In the genomic region with DNA sequence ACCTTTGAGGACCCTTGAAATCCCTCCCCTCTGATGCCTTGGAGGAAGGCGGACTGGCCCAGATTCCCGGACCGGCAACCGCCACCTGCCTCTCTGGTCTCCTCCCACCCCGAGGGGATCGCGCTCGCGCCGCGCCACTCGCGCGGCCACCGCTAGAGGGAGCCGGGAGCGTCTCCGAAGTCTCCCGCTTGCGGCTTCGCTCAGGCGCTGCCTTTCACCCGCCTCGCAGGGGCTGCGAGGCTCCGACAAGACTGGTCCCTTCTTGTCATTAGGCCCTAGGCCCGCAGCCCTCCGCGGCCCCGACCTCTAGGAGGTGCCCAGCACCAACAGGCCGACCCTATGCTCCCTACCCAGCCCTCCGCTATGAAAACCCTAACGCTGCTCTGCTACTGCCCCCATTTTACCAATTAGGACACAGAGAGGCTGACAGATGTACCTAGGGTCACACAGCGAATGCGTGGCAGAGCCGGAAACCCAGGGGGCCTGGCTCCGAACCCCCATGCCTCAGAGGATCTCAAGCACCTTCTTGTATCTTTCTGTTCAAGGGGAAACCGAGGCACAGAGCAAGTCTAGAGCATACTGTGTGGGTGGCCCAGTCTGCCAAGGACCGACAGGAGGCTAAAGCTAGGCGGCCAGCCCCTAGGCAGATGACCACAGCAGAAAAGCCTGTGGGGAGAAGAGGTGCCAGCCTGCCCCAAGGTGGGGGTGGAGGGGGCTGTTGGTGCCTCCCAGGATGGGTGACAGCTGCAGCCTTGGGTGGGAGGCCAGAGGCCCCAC, we compare ENCODE assay signal across 8 cellular contexts. TPM values are rescaled to one million over a fixed set of nuclear protein-coding genes. Genes with fewer than 3 reads are reported as not detected.
DNase-seq lines count a peak whose midpoint lies in the region; ATAC-seq and TF ChIP-seq lines count a peak whose summit lies in the region.

No MANE protein-coding gene starts in this region.

- peaks cover 0 to 5% (median 3%) of the 10 kb centered on the region in 4 donors for H3K4me1 Mint-ChIP-seq in CD4-positive, alpha-beta memory T cell
- no peaks in the 10 kb centered on the region for H3K4me1 Mint-ChIP-seq in HFFc6 (ENCODE audit: low read depth)
- H3K4me1 Mint-ChIP-seq in activated CD4-positive, alpha-beta memory T cell treated with anti-CD3 and anti-CD28 coated beads, Interleukin-2, amount 10 ng/mL, durations not matched to agents 7 days and 5 days, result peaks cover 3% of the 10 kb centered on the region

- intact Hi-C loops in CD4-positive, alpha-beta memory T cell (cut with micrococcal nuclease), result loop anchor here (1.0 kb wide), 1 partner anchor 33 kb away; no protein-coding TSS in a partner anchor

- CTCF ChIA-PET in CD4-positive, alpha-beta memory T cell (lab: Charles Lee; ENCODE audit: partially characterized antibody), result interaction anchor here (1.0 to 1.6 kb wide), 4 partner anchors 25 to 57 kb away, joined by 3 to 7 read pairs (median 4); no protein-coding TSS in a partner anchor
- CTCF ChIA-PET in activated CD4-positive, alpha-beta memory T cell treated with anti-CD3 and anti-CD28 coated beads, Interleukin-2, amount 10 ng/mL, durations not matched to agents 7 days and 5 days (lab: Charles Lee), result interaction anchor here (1.6 to 2.2 kb wide), 2 partner anchors 8 to 36 kb away, joined by 5 to 13 read pairs; no protein-coding TSS in a partner anchor

- no peak overlapping the region for H3K27ac ChIP-seq in CD4-positive, alpha-beta memory T cell (ENCODE audit: low read depth, low read length)

- peak; percentile 93 for TF ChIP-seq CTCF in HFFc6 (IDR thresholded peaks at IDR 0.05)

- no peak overlapping the region for H3K4me3 ChIP-seq in CD4-positive, alpha-beta memory T cell (ENCODE audit: low read length in 2 of 2)

- POLR2A ChIA-PET in CD4-positive, alpha-beta memory T cell (lab: Charles Lee; ENCODE audit: partially characterized antibody), result no interaction called here
- POLR2A ChIA-PET in activated CD4-positive, alpha-beta memory T cell treated with anti-CD3 and anti-CD28 coated beads, Interleukin-2, amount 10 ng/mL, durations not matched to agents 7 days and 5 days (lab: Charles Lee), result no interaction called here

- H3K9me3 ChIP-seq in CD4-positive, alpha-beta memory T cell (ENCODE audit: control insufficient read depth in 1 of 2, low read length in 2 of 2), result no peaks in the 10 kb centered on the region

- peaks cover 7% of the 10 kb centered on the region for H3K4me1 ChIP-seq in CD4-positive, alpha-beta memory T cell (ENCODE audit: insufficient read depth, low read length)

- DNase-seq in CD4-positive, alpha-beta memory T cell, result peak; percentile 57 to 64 (median 60)
- DNase-seq in HFFc6 (peak; percentile 33), NCI-H748 (lab: John Stamatoyannopoulos, UW; ENCODE audit: unreplicated experiment) (peak; percentile 77), midbrain (lab: John Stamatoyannopoulos, UW) (peak; percentile 64)
- DNase-seq in activated CD4-positive, alpha-beta memory T cell treated with anti-CD3 and anti-CD28 coated beads, Interleukin-2, amount 10 ng/mL, durations not matched to agents 7 days and 5 days, result peak; percentile 73
- peak; percentile 57 for DNase-seq in effector CD4-positive, alpha-beta T cell
- DNase-seq in stimulated activated CD8-positive, alpha-beta memory T cell treated with anti-CD3 and anti-CD28 coated beads, Interleukin-2, amount 100 ng/mL, for 48 hours (ENCODE audit: low read depth in 2 of 2), result peak; percentile 72 to 79

- H3K36me3 ChIP-seq in CD4-positive, alpha-beta memory T cell (ENCODE audit: insufficient read depth, low read length), result no peaks in the 10 kb centered on the region

- H3K36me3 Mint-ChIP-seq in CD4-positive, alpha-beta memory T cell, result no peaks in the 10 kb centered on the region
- H3K36me3 Mint-ChIP-seq in HFFc6 (ENCODE audit: low read depth), result no peaks in the 10 kb centered on the region
- H3K36me3 Mint-ChIP-seq in activated CD4-positive, alpha-beta memory T cell treated with anti-CD3 and anti-CD28 coated beads, Interleukin-2, amount 10 ng/mL, durations not matched to agents 7 days and 5 days (ENCODE audit: low read depth), result no peaks in the 10 kb centered on the region

- H3K9me3 Mint-ChIP-seq in CD4-positive, alpha-beta memory T cell, result no peaks in the 10 kb centered on the region
- no peaks in the 10 kb centered on the region for H3K9me3 Mint-ChIP-seq in HFFc6
- no peaks in the 10 kb centered on the region for H3K9me3 Mint-ChIP-seq in activated CD4-positive, alpha-beta memory T cell treated with anti-CD3 and anti-CD28 coated beads, Interleukin-2, amount 10 ng/mL, durations not matched to agents 7 days and 5 days

- no peak overlapping the region for H3K27ac Mint-ChIP-seq in CD4-positive, alpha-beta memory T cell
- H3K27ac Mint-ChIP-seq in HFFc6, result no peak overlapping the region
- no peak overlapping the region for H3K27ac Mint-ChIP-seq in activated CD4-positive, alpha-beta memory T cell treated with anti-CD3 and anti-CD28 coated beads, Interleukin-2, amount 10 ng/mL, durations not matched to agents 7 days and 5 days

- ATAC-seq in GM21619 (IDR thresholded peaks at IDR 0.05; ENCODE audit: unreplicated experiment), result no peak

- H3K27me3 Mint-ChIP-seq in CD4-positive, alpha-beta memory T cell, result peaks cover 0 to 25% of the 10 kb centered on the region in 2 donors
- H3K27me3 Mint-ChIP-seq in HFFc6 (ENCODE audit: insufficient read depth), result peaks cover 31% of the 10 kb centered on the region
- H3K27me3 Mint-ChIP-seq in activated CD4-positive, alpha-beta memory T cell treated with anti-CD3 and anti-CD28 coated beads, Interleukin-2, amount 10 ng/mL, durations not matched to agents 7 days and 5 days, result peaks cover 18% of the 10 kb centered on the region

- peak overlapping the region; percentile 21 to 73 (median 50) for H3K4me3 Mint-ChIP-seq in CD4-positive, alpha-beta memory T cell
- no peak overlapping the region for H3K4me3 Mint-ChIP-seq in HFFc6
- H3K4me3 Mint-ChIP-seq in activated CD4-positive, alpha-beta memory T cell treated with anti-CD3 and anti-CD28 coated beads, Interleukin-2, amount 10 ng/mL, durations not matched to agents 7 days and 5 days, result no peak overlapping the region

- peaks cover 6% of the 10 kb centered on the region for H3K27me3 ChIP-seq in CD4-positive, alpha-beta memory T cell (ENCODE audit: insufficient read depth, low read length)

RNA-seq across cellular contexts. Expression of a gene that starts 21.4 kb away (rescaled TPM):
- not detected for total RNA-seq in CD4-positive, alpha-beta memory T cell
- not detected for polyA plus RNA-seq in CD4-positive, alpha-beta memory T cell
- not detected for total RNA-seq in HFFc6 (2021; fragmentation: NEBNext Ultra II Directional; extraction: Animal tissue kit (Norgen Biotek cat#: 25700))
- total RNA-seq in activated CD4-positive, alpha-beta memory T cell treated with anti-CD3 and anti-CD28 coated beads, Interleukin-2, amount 10 ng/mL, durations not matched to agents 7 days and 5 days, result not detected

Comparison
In these comparisons a context has a peak if more than half of its experiments do, and no peak if none do; other contexts are left out.
1. H3K4me3 Mint-ChIP-seq: peak in CD4-positive, alpha-beta memory T cell (8 of 8); none in HFFc6 (single experiment) and activated CD4-positive, alpha-beta memory T cell treated with anti-CD3 and anti-CD28 coated beads, Interleukin-2, amount 10 ng/mL, durations not matched to agents 7 days and 5 days (single experiment).
2. Peak in every context shown above with its lines, with median percentiles within 50 percentile points of each other: DNase-seq.